ENCODE assay signal across 27 cellular contexts in genomic region chr10:53886325-53887300, GRCh38.
A peak's percentile ranks its signal among the peaks of the same experiment; 100 is the strongest.
DNase-seq lines count a peak whose midpoint lies in the region; ATAC-seq and TF ChIP-seq lines count a peak whose summit lies in the region.
"Had no signal": no experiment of that assay in that cellular context is flagged by ENCODE, and none has a peak within 500 bp of the region (broad histone marks: within the 10 kb centered on the region; RNA-seq: fewer than 3 reads in every experiment).

No MANE protein-coding gene starts in this region.

- no peak overlapping the region for H2BK15ac ChIP-seq in mesenchymal stem cell (ENCODE audit: low read depth, poor library complexity, severe bottlenecking)

- no peak overlapping the region for H4K8ac ChIP-seq in mesenchymal stem cell (ENCODE audit: low read length)

- peak; percentile 56 for DNase-seq in MCF 10A (ENCODE audit: unreplicated experiment)
- DNase-seq in mammary epithelial cell: no peak
- DNase-seq in colonic mucosa: peak; percentile 31
- DNase-seq in mesenchymal stem cell: peak; percentile 75
- DNase-seq in GM10248 (ENCODE audit: extremely low spot score): no peak
- DNase-seq in T-helper 2 cell treated with Interferon-gamma antibody and Interleukin-4, amounts not matched to agents 5 μg/mL and 100 μg/mL, for 36 hours (ENCODE audit: low spot score): no peak
- no peak for DNase-seq in osteocyte (ENCODE audit: extremely low spot score, unreplicated experiment)
- DNase-seq: activated CD4-positive, alpha-beta memory T cell treated with anti-CD3 and anti-CD28 coated beads, Interleukin-2, amount 10 ng/mL, durations not matched to agents 7 days and 5 days; activated CD4-positive, CD25-positive, alpha-beta regulatory T cell treated with anti-CD3 and anti-CD28 coated beads, Interleukin-2, amount 50 U/mL, for 72 hours; activated CD8-positive, alpha-beta memory T cell treated with anti-CD3 and anti-CD28 coated beads, Interleukin-2, amount 50 U/mL, for 48 hours; activated naive CD4-positive, alpha-beta T cell treated with anti-CD3 and anti-CD28 coated beads, Interleukin-2, amount 50 U/mL, for 16 hours; AML-193; amygdala; CD4-positive, alpha-beta T cell; effector CD8-positive, alpha-beta T cell; glutamatergic neuron; NCI-H1092; NCI-H187 treated with DMSO at 0.1 percent for 48 hours; posterior cingulate gyrus; sigmoid colon; stimulated activated naive CD4-positive, alpha-beta T cell had no signal

- no peaks in the 10 kb centered on the region for H3K36me3 Mint-ChIP-seq in MCF 10A (ENCODE audit: insufficient read depth, unreplicated experiment)
- H3K36me3 Mint-ChIP-seq in T-helper 2 cell treated with Interferon-gamma antibody and Interleukin-4, amounts not matched to agents 5 μg/mL and 100 μg/mL, for 36 hours (ENCODE audit: low read depth): no peaks in the 10 kb centered on the region
- no peaks in the 10 kb centered on the region for H3K36me3 Mint-ChIP-seq in osteocyte (ENCODE audit: unreplicated experiment)

- WGBS in mammary epithelial cell (ENCODE audit: low coverage, missing lambda C conversion rate): 62% methylated on average over 9 of the region's 9 CpGs
- 61% methylated on average over 3 of the region's 9 CpGs for WGBS in mesenchymal stem cell

- H2BK5ac ChIP-seq in mesenchymal stem cell (ENCODE audit: low read depth, low read length, poor library complexity, severe bottlenecking): no peak overlapping the region

- no peak overlapping the region for H3K18ac ChIP-seq in mesenchymal stem cell (ENCODE audit: low read depth in 1 of 2, low read length in 2 of 2)

- no peaks in the 10 kb centered on the region for H3K79me2 ChIP-seq in mammary epithelial cell (ENCODE audit: insufficient read depth, low read length)

- H2BK120ac ChIP-seq in mesenchymal stem cell (ENCODE audit: low read depth, low read length): no peak overlapping the region

- H3K9me3 Mint-ChIP-seq in MCF 10A (ENCODE audit: unreplicated experiment) (no peaks in the 10 kb centered on the region), osteocyte (ENCODE audit: unreplicated experiment) (no peaks in the 10 kb centered on the region)
- H3K9me3 Mint-ChIP-seq in T-helper 2 cell treated with Interferon-gamma antibody and Interleukin-4, amounts not matched to agents 5 μg/mL and 100 μg/mL, for 36 hours: peaks cover 4% of the 10 kb centered on the region
- H3K9me3 Mint-ChIP-seq: neural crest cell had no signal

- no peak for ATAC-seq in GM21381 (IDR thresholded peaks at IDR 0.05; ENCODE audit: unreplicated experiment)
- ATAC-seq: activated T-helper 17 cell treated with anti-CD3 and anti-CD28 coated beads, Interleukin-2, amount 50 U/mL, for 72 hours had no signal

- in situ Hi-C loops in mammary epithelial cell (cut with MboI; ENCODE audit: low sequenced_read_pairs in 2 of 2): no loop called here

- H3K36me3 ChIP-seq in mammary epithelial cell (ENCODE audit: insufficient read depth, low read length) (no peaks in the 10 kb centered on the region), colonic mucosa (no peaks in the 10 kb centered on the region), mesenchymal stem cell (ENCODE audit: control insufficient read depth in 1 of 2, insufficient read depth in 2 of 2, low read depth in 1 of 2, low read length in 2 of 2) (no peaks in the 10 kb centered on the region)
- H3K36me3 ChIP-seq: breast epithelium, sigmoid colon, suprapubic skin had no signal

- H2BK12ac ChIP-seq in mesenchymal stem cell (ENCODE audit: low read length in 2 of 2): no peak overlapping the region

- CTCF ChIA-PET in MCF 10A (lab: Yijun Ruan, JAX) (interaction anchor here (0.6 to 1.6 kb wide), 10 partner anchors 9 to 1242 kb away, joined by 3 to 6 read pairs (median 3); no protein-coding TSS in a partner anchor), mammary epithelial cell (lab: Charles Lee; ENCODE audit: low non-redundant PET) (no interaction called here), GM10248 (lab: Yijun Ruan, JAX) (interaction anchor here (0.7 to 1.2 kb wide), 2 partner anchors 18 to 21 kb away, joined by 3 read pairs; no protein-coding TSS in a partner anchor)

- no peaks in the 10 kb centered on the region for H4K20me1 ChIP-seq in mammary epithelial cell (ENCODE audit: insufficient read depth, low read length)

- TF ChIP-seq CTCF in MCF 10A (IDR thresholded peaks at IDR 0.05; ENCODE audit: unreplicated experiment) (no peak), mammary epithelial cell (conservative IDR thresholded peaks at IDR 0.05 in 1 of 2, IDR thresholded peaks at IDR 0.05 in 1 of 2; ENCODE audit: extremely low read depth in 1 of 2, insufficient read depth in 1 of 2, low read depth in 1 of 2, low read length in 2 of 2) (no peak), colonic mucosa (IDR thresholded peaks at IDR 0.05) (no peak), GM10248 (IDR thresholded peaks at IDR 0.05; ENCODE audit: control extremely low read depth, extremely low read depth, low read depth, missing control alignments) (no peak), osteocyte (IDR thresholded peaks at IDR 0.05) (no peak)

- H3K79me1 ChIP-seq in mesenchymal stem cell (replicated peaks; ENCODE audit: low read length, poor library complexity, severe bottlenecking): no peaks in the 10 kb centered on the region

- H3K4me1 Mint-ChIP-seq in MCF 10A (ENCODE audit: insufficient read depth, unreplicated experiment) (peaks cover 16% of the 10 kb centered on the region), osteocyte (ENCODE audit: unreplicated experiment) (no peaks in the 10 kb centered on the region)
- H3K4me1 Mint-ChIP-seq in T-helper 2 cell treated with Interferon-gamma antibody and Interleukin-4, amounts not matched to agents 5 μg/mL and 100 μg/mL, for 36 hours (ENCODE audit: low read depth): no peaks in the 10 kb centered on the region
- H3K4me1 Mint-ChIP-seq: activated CD4-positive, alpha-beta memory T cell treated with anti-CD3 and anti-CD28 coated beads, Interleukin-2, amount 10 ng/mL, durations not matched to agents 7 days and 5 days; activated T-helper 17 cell treated with anti-CD3 and anti-CD28 coated beads, Interleukin-2, amount 50 U/mL, for 72 hours; neural crest cell had no signal

- no peak overlapping the region for H4K91ac ChIP-seq in mesenchymal stem cell (ENCODE audit: low read length)

- no TSS peak for BruUV-seq in MCF 10A (replicated peaks; lab: Mats Ljungman, UMichigan)
- BruUV-seq in mammary epithelial cell (replicated peaks; lab: Mats Ljungman, UMichigan): no TSS peak

- H3K4me2 ChIP-seq in mammary epithelial cell (ENCODE audit: insufficient read depth, low read depth, low read length): no peak overlapping the region
- H3K4me2 ChIP-seq in mesenchymal stem cell (ENCODE audit: low read length, poor library complexity, severe bottlenecking): no peak overlapping the region

- H3K27ac Mint-ChIP-seq in MCF 10A (ENCODE audit: low read depth, unreplicated experiment) (peak overlapping the region; percentile 94), osteocyte (ENCODE audit: unreplicated experiment) (no peak overlapping the region)
- H3K27ac Mint-ChIP-seq in T-helper 2 cell treated with Interferon-gamma antibody and Interleukin-4, amounts not matched to agents 5 μg/mL and 100 μg/mL, for 36 hours: no peak overlapping the region
- H3K27ac Mint-ChIP-seq: activated CD4-positive, alpha-beta memory T cell treated with anti-CD3 and anti-CD28 coated beads, Interleukin-2, amount 10 ng/mL, durations not matched to agents 7 days and 5 days; activated T-helper 17 cell treated with anti-CD3 and anti-CD28 coated beads, Interleukin-2, amount 50 U/mL, for 72 hours; CD4-positive, alpha-beta T cell had no signal

- H3K4me3 ChIP-seq in mammary epithelial cell (replicated peaks in 1 of 3; ENCODE audit: insufficient read depth in 1 of 3, low read depth in 2 of 3, low read length in 3 of 3) (no peak overlapping the region), colonic mucosa (no peak overlapping the region), mesenchymal stem cell (ENCODE audit: insufficient read depth in 1 of 2, low read depth in 1 of 2, low read length in 2 of 2) (no peak overlapping the region)
- H3K4me3 ChIP-seq: breast epithelium, sigmoid colon, suprapubic skin had no signal

- intact Hi-C loops in MCF 10A (cut with micrococcal nuclease): no loop called here
- intact Hi-C loops in mammary epithelial cell (cut with micrococcal nuclease): no loop called here
- intact Hi-C loops in colonic mucosa (cut with DNase I): no loop called here

- no peaks in the 10 kb centered on the region for H3K4me1 ChIP-seq in mammary epithelial cell (ENCODE audit: insufficient read depth, low read length)
- no peaks in the 10 kb centered on the region for H3K4me1 ChIP-seq in colonic mucosa
- no peaks in the 10 kb centered on the region for H3K4me1 ChIP-seq in mesenchymal stem cell (ENCODE audit: control insufficient read depth, insufficient read depth, low read depth, low read length)
- H3K4me1 ChIP-seq: breast epithelium, sigmoid colon, suprapubic skin had no signal

- dilution Hi-C loops in mammary epithelial cell (cut with HindIII; ENCODE audit: low sequenced_read_pairs): no loop called here

- H2AFZ ChIP-seq in mammary epithelial cell (ENCODE audit: low read depth, low read length) (no peak overlapping the region), mesenchymal stem cell (ENCODE audit: low read depth, low read length) (no peak overlapping the region)

- no peak overlapping the region for H3K14ac ChIP-seq in mesenchymal stem cell (ENCODE audit: low read length in 2 of 2)

- H3K27me3 ChIP-seq in mammary epithelial cell (ENCODE audit: insufficient read depth, low read length): no peaks in the 10 kb centered on the region
- H3K27me3 ChIP-seq in colonic mucosa: no peaks in the 10 kb centered on the region
- no peaks in the 10 kb centered on the region for H3K27me3 ChIP-seq in mesenchymal stem cell (ENCODE audit: control insufficient read depth in 1 of 2, insufficient read depth in 1 of 2, low read length in 2 of 2)
- H3K27me3 ChIP-seq: breast epithelium, sigmoid colon, suprapubic skin had no signal

- H3K4me3 Mint-ChIP-seq in MCF 10A (ENCODE audit: unreplicated experiment): peak overlapping the region; percentile 50
- no peak overlapping the region for H3K4me3 Mint-ChIP-seq in T-helper 2 cell treated with Interferon-gamma antibody and Interleukin-4, amounts not matched to agents 5 μg/mL and 100 μg/mL, for 36 hours
- no peak overlapping the region for H3K4me3 Mint-ChIP-seq in osteocyte (ENCODE audit: unreplicated experiment)
- H3K4me3 Mint-ChIP-seq: activated CD4-positive, alpha-beta memory T cell treated with anti-CD3 and anti-CD28 coated beads, Interleukin-2, amount 10 ng/mL, durations not matched to agents 7 days and 5 days; activated T-helper 17 cell treated with anti-CD3 and anti-CD28 coated beads, Interleukin-2, amount 50 U/mL, for 72 hours; CD4-positive, alpha-beta T cell; neural crest cell had no signal

- H3K9me3 ChIP-seq in mammary epithelial cell (replicated peaks; ENCODE audit: insufficient read depth, low read length) (no peaks in the 10 kb centered on the region), colonic mucosa (no peaks in the 10 kb centered on the region), mesenchymal stem cell (ENCODE audit: control insufficient read depth, low read length) (no peaks in the 10 kb centered on the region)
- H3K9me3 ChIP-seq: breast epithelium, sigmoid colon, suprapubic skin had no signal

- H2AK5ac ChIP-seq in mesenchymal stem cell (ENCODE audit: low read length, severe bottlenecking): no peak overlapping the region

- no peak overlapping the region for H3K27ac ChIP-seq in mammary epithelial cell (ENCODE audit: insufficient read depth, low read depth, low read length)
- no peak overlapping the region for H3K27ac ChIP-seq in colonic mucosa
- no peak overlapping the region for H3K27ac ChIP-seq in mesenchymal stem cell (ENCODE audit: low read length, poor library complexity, severe bottlenecking)
- H3K27ac ChIP-seq: HL-60, sigmoid colon, suprapubic skin had no signal

- H3K23ac ChIP-seq in mesenchymal stem cell (ENCODE audit: low read length in 2 of 2): no peak overlapping the region

- H3K27me3 Mint-ChIP-seq in MCF 10A (ENCODE audit: insufficient read depth, unreplicated experiment): no peaks in the 10 kb centered on the region
- no peaks in the 10 kb centered on the region for H3K27me3 Mint-ChIP-seq in T-helper 2 cell treated with Interferon-gamma antibody and Interleukin-4, amounts not matched to agents 5 μg/mL and 100 μg/mL, for 36 hours (ENCODE audit: low read depth)
- peaks cover 2% of the 10 kb centered on the region for H3K27me3 Mint-ChIP-seq in osteocyte (ENCODE audit: unreplicated experiment)
- H3K27me3 Mint-ChIP-seq: activated CD4-positive, alpha-beta memory T cell treated with anti-CD3 and anti-CD28 coated beads, Interleukin-2, amount 10 ng/mL, durations not matched to agents 7 days and 5 days; activated T-helper 17 cell treated with anti-CD3 and anti-CD28 coated beads, Interleukin-2, amount 50 U/mL, for 72 hours; CD4-positive, alpha-beta T cell had no signal

- H3K9ac ChIP-seq in mammary epithelial cell (ENCODE audit: insufficient read depth, low read length): no peak overlapping the region
- no peak overlapping the region for H3K9ac ChIP-seq in colonic mucosa (ENCODE audit: low read depth in 2 of 2, low read length in 2 of 2)
- no peak overlapping the region for H3K9ac ChIP-seq in mesenchymal stem cell (ENCODE audit: low read length)

- POLR2A ChIA-PET in MCF 10A (lab: Yijun Ruan, JAX) (interaction anchor here (0.6 to 3.2 kb wide), 5 partner anchors 9 to 1002 kb away, joined by 3 to 22 read pairs (median 3); no protein-coding TSS in a partner anchor), GM10248 (lab: Yijun Ruan, JAX) (no interaction called here)

- H3K4ac ChIP-seq in mesenchymal stem cell (ENCODE audit: low read depth in 1 of 2, low read length in 2 of 2): no peak overlapping the region

Comparison
In these comparisons a context has a peak if more than half of its experiments do, and no peak if none do; other contexts are left out.
1. DNase-seq: peak in MCF 10A (single experiment), colonic mucosa (single experiment) and mesenchymal stem cell (single experiment); none in mammary epithelial cell (single experiment), GM10248 (single experiment), T-helper 2 cell treated with Interferon-gamma antibody and Interleukin-4, amounts not matched to agents 5 μg/mL and 100 μg/mL, for 36 hours (single experiment) and osteocyte (single experiment).